In genomic region chr9:126229501-126229900, GRCh38 we compare ENCODE assay signal across 6 cellular contexts.
"Had no signal": no experiment of that assay in that cellular context is flagged by ENCODE, and none has a peak within 500 bp of the region (broad histone marks: within the 10 kb centered on the region; RNA-seq: fewer than 3 reads in every experiment).

No MANE protein-coding gene starts in this region.

- H3K27ac ChIP-seq: KMS-11, Peyer's patch, SJSA1 had no signal

- H3K4me3 ChIP-seq: Peyer's patch, SJSA1 had no signal

- H3K9me3 ChIP-seq: Peyer's patch, SJSA1 had no signal

- H3K9ac ChIP-seq: KMS-11 had no signal

- H3K4me1 ChIP-seq: Peyer's patch, SJSA1 had no signal

- H3K4me2 ChIP-seq: KMS-11 had no signal

- DNase-seq: NCI-H1417 treated with DMSO at 0.1 percent for 48 hours, NCI-H1436 treated with DMSO at 0.1 percent for 48 hours, NCI-H187 treated with DMSO at 0.1 percent for 48 hours had no signal

- H3K36me3 ChIP-seq: Peyer's patch, SJSA1 had no signal

- H3K27me3 ChIP-seq: Peyer's patch had no signal
